Comparison of ENCODE assay signal across 16 cellular contexts in genomic region chr6:11491998-11492397, GRCh38. TPM values are rescaled to one million over a fixed set of nuclear protein-coding genes. Genes with fewer than 3 reads are reported as not detected.
DNase-seq lines count a peak whose midpoint lies in the region; ATAC-seq and TF ChIP-seq lines count a peak whose summit lies in the region.
"Had no signal": no experiment of that assay in that cellular context is flagged by ENCODE, and none has a peak within 500 bp of the region (broad histone marks: within the 10 kb centered on the region; RNA-seq: fewer than 3 reads in every experiment).

No MANE protein-coding gene starts in this region.

- H3K4me1 Mint-ChIP-seq in activated CD4-positive, alpha-beta T cell treated with anti-CD3 and anti-CD28 coated beads for 36 hours = peaks cover 2% of the 10 kb centered on the region
- peaks cover 22 to 31% of the 10 kb centered on the region in 2 donors for H3K4me1 Mint-ChIP-seq in stimulated activated naive B cell treated with anti-CD40 and anti-IgM and Interleukin-4, amounts not matched to agents 10 μg/mL and 1 μg/mL and 100 μg/mL, for 72 hours

- WGBS in gastroesophageal sphincter (ENCODE audit: low coverage in 1 of 2), 2 donors = 69 to 80% methylated on average over 1 to 2 of the region's 2 CpGs

- H3K27ac ChIP-seq in OCI-LY7 (ENCODE audit: low read depth, low read length, poor library complexity, severe bottlenecking) (no peak overlapping the region), gastroesophageal sphincter (no peak overlapping the region)
- H3K27ac ChIP-seq: gastrocnemius medialis, RWPE1 had no signal

- CTCF ChIA-PET in activated CD4-positive, alpha-beta T cell treated with anti-CD3 and anti-CD28 coated beads for 36 hours (lab: Charles Lee) = no interaction called here
- CTCF ChIA-PET in OCI-LY7 (lab: Charles Lee; ENCODE audit: unreplicated experiment) = no interaction called here

- peak; percentile 28 for ATAC-seq in activated CD4-positive, alpha-beta T cell treated with anti-CD3 and anti-CD28 coated beads for 36 hours
- ATAC-seq in HG03354 (IDR thresholded peaks at IDR 0.05; ENCODE audit: poor library complexity, severe bottlenecking, unreplicated experiment) (peak; percentile 36), gastroesophageal sphincter (no peak)
- peak; percentile 68 to 70 for ATAC-seq in stimulated activated naive B cell treated with anti-CD40 and anti-IgM and Interleukin-4, amounts not matched to agents 10 μg/mL and 1 μg/mL and 100 μg/mL, for 72 hours (replicated peaks)
- ATAC-seq: gastrocnemius medialis, HepG2 had no signal

- H3K27me3 ChIP-seq in gastroesophageal sphincter = no peaks in the 10 kb centered on the region
- H3K27me3 ChIP-seq: gastrocnemius medialis had no signal

- H3K9me3 ChIP-seq in OCI-LY7 (ENCODE audit: low read length) (no peaks in the 10 kb centered on the region), gastroesophageal sphincter (no peaks in the 10 kb centered on the region)
- H3K9me3 ChIP-seq: gastrocnemius medialis had no signal

- TF ChIP-seq CTCF in OCI-LY7 (conservative IDR thresholded peaks at IDR 0.05; ENCODE audit: low read length) (no peak), gastroesophageal sphincter (IDR thresholded peaks at IDR 0.05) (no peak)

- no TSS peak for BruUV-seq in OCI-LY7 (replicated peaks; lab: Mats Ljungman, UMichigan)

- intact Hi-C loops in activated CD4-positive, alpha-beta T cell treated with anti-CD3 and anti-CD28 coated beads for 36 hours (cut with DNase I, micrococcal nuclease) = loop anchor here in 1 of 2 experiments (5.0 kb wide), 1 partner anchor 80 kb away; no protein-coding TSS in a partner anchor
- intact Hi-C loops in OCI-LY7 (cut with micrococcal nuclease; ENCODE audit: unreplicated experiment) = no loop called here

- no peak for DNase-seq in activated CD4-positive, alpha-beta T cell treated with anti-CD3 and anti-CD28 coated beads for 36 hours
- no peak for DNase-seq in activated CD4-positive, alpha-beta T cell treated with anti-CD3 and anti-CD28 coated beads for 4 hours
- DNase-seq in OCI-LY7 (ENCODE audit: low spot score) (peak; percentile 24), NCI-H2196 (lab: John Stamatoyannopoulos, UW; ENCODE audit: unreplicated experiment) (no peak), GM19240 (ENCODE audit: insufficient read length, low spot score) (no peak)
- DNase-seq in stimulated activated naive B cell treated with anti-CD40 and anti-IgM and Interleukin-4, amounts not matched to agents 10 μg/mL and 1 μg/mL and 100 μg/mL, for 72 hours = no peak
- DNase-seq: activated CD4-positive, alpha-beta memory T cell treated with anti-CD3 and anti-CD28 coated beads for 36 hours; gastrocnemius medialis; immature natural killer cell; NCI-H1417 treated with DMSO at 0.1 percent for 48 hours; NCI-H524 treated with DMSO at 0.1 percent for 48 hours had no signal

- H3K36me3 ChIP-seq in OCI-LY7 (ENCODE audit: insufficient read depth, low read length) (no peaks in the 10 kb centered on the region), gastroesophageal sphincter (no peaks in the 10 kb centered on the region)
- H3K36me3 ChIP-seq: gastrocnemius medialis had no signal

- H3K4me1 ChIP-seq in OCI-LY7 (ENCODE audit: insufficient read depth, low read length, poor library complexity, severe bottlenecking) = peaks cover 28% of the 10 kb centered on the region
- peaks cover 0 to 5% (median 3%) of the 10 kb centered on the region in 3 donors for H3K4me1 ChIP-seq in gastroesophageal sphincter
- H3K4me1 ChIP-seq: gastrocnemius medialis had no signal

- H3K79me2 ChIP-seq in OCI-LY7 (ENCODE audit: insufficient read depth, low read depth, low read length) = no peaks in the 10 kb centered on the region

- H3K9me2 ChIP-seq in OCI-LY7 (ENCODE audit: insufficient read depth, low read length) = no peaks in the 10 kb centered on the region

- H3K9me3 Mint-ChIP-seq in activated CD4-positive, alpha-beta T cell treated with anti-CD3 and anti-CD28 coated beads for 36 hours (ENCODE audit: low read depth) = no peaks in the 10 kb centered on the region
- peaks cover 0 to 1% of the 10 kb centered on the region in 2 donors for H3K9me3 Mint-ChIP-seq in stimulated activated naive B cell treated with anti-CD40 and anti-IgM and Interleukin-4, amounts not matched to agents 10 μg/mL and 1 μg/mL and 100 μg/mL, for 72 hours
- H3K9me3 Mint-ChIP-seq: activated CD4-positive, alpha-beta memory T cell treated with anti-CD3 and anti-CD28 coated beads for 36 hours; immature natural killer cell; stimulated activated naive CD8-positive, alpha-beta T cell treated with anti-CD3 and anti-CD28 coated beads, Interleukin-15, Interleukin-2, amounts not matched to agents 100 ng/mL and 50 ng/mL, for 24 hours had no signal

- peaks cover 2% of the 10 kb centered on the region for H3K27me3 Mint-ChIP-seq in activated CD4-positive, alpha-beta T cell treated with anti-CD3 and anti-CD28 coated beads for 36 hours
- no peaks in the 10 kb centered on the region for H3K27me3 Mint-ChIP-seq in stimulated activated naive B cell treated with anti-CD40 and anti-IgM and Interleukin-4, amounts not matched to agents 10 μg/mL and 1 μg/mL and 100 μg/mL, for 72 hours
- H3K27me3 Mint-ChIP-seq: activated CD4-positive, alpha-beta memory T cell treated with anti-CD3 and anti-CD28 coated beads for 36 hours had no signal

- H4K20me1 ChIP-seq in OCI-LY7 (ENCODE audit: insufficient read depth, low read length) = no peaks in the 10 kb centered on the region

- no peak overlapping the region for H3K4me2 ChIP-seq in OCI-LY7 (ENCODE audit: low read length)

- no peak overlapping the region for H3K27ac Mint-ChIP-seq in activated CD4-positive, alpha-beta T cell treated with anti-CD3 and anti-CD28 coated beads for 36 hours
- H3K27ac Mint-ChIP-seq in stimulated activated naive B cell treated with anti-CD40 and anti-IgM and Interleukin-4, amounts not matched to agents 10 μg/mL and 1 μg/mL and 100 μg/mL, for 72 hours = no peak overlapping the region
- H3K27ac Mint-ChIP-seq: activated CD4-positive, alpha-beta memory T cell treated with anti-CD3 and anti-CD28 coated beads for 36 hours; immature natural killer cell; stimulated activated naive CD8-positive, alpha-beta T cell treated with anti-CD3 and anti-CD28 coated beads, Interleukin-15, Interleukin-2, amounts not matched to agents 100 ng/mL and 50 ng/mL, for 24 hours had no signal

- POLR2A ChIA-PET in activated CD4-positive, alpha-beta T cell treated with anti-CD3 and anti-CD28 coated beads for 36 hours (lab: Charles Lee) = no interaction called here
- POLR2A ChIA-PET in OCI-LY7 (lab: Charles Lee) = no interaction called here

- no peak for TF ChIP-seq POLR2A in gastroesophageal sphincter (IDR thresholded peaks at IDR 0.05)

- TF ChIP-seq EP300 in gastroesophageal sphincter (IDR thresholded peaks at IDR 0.05) = no peak

- H3K4me3 ChIP-seq in OCI-LY7 (ENCODE audit: low read depth, low read length, poor library complexity, severe bottlenecking) (no peak overlapping the region), gastroesophageal sphincter (no peak overlapping the region)
- H3K4me3 ChIP-seq: gastrocnemius medialis had no signal

- no peaks in the 10 kb centered on the region for H3K36me3 Mint-ChIP-seq in activated CD4-positive, alpha-beta T cell treated with anti-CD3 and anti-CD28 coated beads for 36 hours (ENCODE audit: low read depth)
- no peaks in the 10 kb centered on the region for H3K36me3 Mint-ChIP-seq in stimulated activated naive B cell treated with anti-CD40 and anti-IgM and Interleukin-4, amounts not matched to agents 10 μg/mL and 1 μg/mL and 100 μg/mL, for 72 hours
- H3K36me3 Mint-ChIP-seq: activated CD4-positive, alpha-beta memory T cell treated with anti-CD3 and anti-CD28 coated beads for 36 hours; immature natural killer cell had no signal

- no peak overlapping the region for H3K4me3 Mint-ChIP-seq in activated CD4-positive, alpha-beta T cell treated with anti-CD3 and anti-CD28 coated beads for 36 hours
- no peak overlapping the region for H3K4me3 Mint-ChIP-seq in stimulated activated naive B cell treated with anti-CD40 and anti-IgM and Interleukin-4, amounts not matched to agents 10 μg/mL and 1 μg/mL and 100 μg/mL, for 72 hours
- H3K4me3 Mint-ChIP-seq: activated CD4-positive, alpha-beta memory T cell treated with anti-CD3 and anti-CD28 coated beads for 36 hours; immature natural killer cell; stimulated activated naive CD8-positive, alpha-beta T cell treated with anti-CD3 and anti-CD28 coated beads, Interleukin-15, Interleukin-2, amounts not matched to agents 100 ng/mL and 50 ng/mL, for 24 hours had no signal

- peak overlapping the region; percentile 20; the same call in 1 of the 2 replicates for H2AFZ ChIP-seq in OCI-LY7 (ENCODE audit: low read length)

RNA-seq across cellular contexts. Expression of gene TMEM170B, which starts 45.6 kb away (rescaled TPM):
- 1 to 10 TPM in 1 of 2 experiments, under 1 TPM in 1; 0.98 to 1.3 TPM for total RNA-seq in activated CD4-positive, alpha-beta T cell treated with anti-CD3 and anti-CD28 coated beads for 36 hours
- 3.4 and 4.1 TPM in 2 replicates for total RNA-seq in OCI-LY7 (2014; rRNA removed; shearing (Covaris generic))
- 5.1 and 5.6 TPM in 2 replicates for total RNA-seq in OCI-LY7 (2022)
- total RNA-seq in gastroesophageal sphincter = 1 to 10 TPM; 8.0 to 8.6 (median 8.3) TPM
